ENCODE assay signal across 8 cellular contexts in the genomic region with DNA sequence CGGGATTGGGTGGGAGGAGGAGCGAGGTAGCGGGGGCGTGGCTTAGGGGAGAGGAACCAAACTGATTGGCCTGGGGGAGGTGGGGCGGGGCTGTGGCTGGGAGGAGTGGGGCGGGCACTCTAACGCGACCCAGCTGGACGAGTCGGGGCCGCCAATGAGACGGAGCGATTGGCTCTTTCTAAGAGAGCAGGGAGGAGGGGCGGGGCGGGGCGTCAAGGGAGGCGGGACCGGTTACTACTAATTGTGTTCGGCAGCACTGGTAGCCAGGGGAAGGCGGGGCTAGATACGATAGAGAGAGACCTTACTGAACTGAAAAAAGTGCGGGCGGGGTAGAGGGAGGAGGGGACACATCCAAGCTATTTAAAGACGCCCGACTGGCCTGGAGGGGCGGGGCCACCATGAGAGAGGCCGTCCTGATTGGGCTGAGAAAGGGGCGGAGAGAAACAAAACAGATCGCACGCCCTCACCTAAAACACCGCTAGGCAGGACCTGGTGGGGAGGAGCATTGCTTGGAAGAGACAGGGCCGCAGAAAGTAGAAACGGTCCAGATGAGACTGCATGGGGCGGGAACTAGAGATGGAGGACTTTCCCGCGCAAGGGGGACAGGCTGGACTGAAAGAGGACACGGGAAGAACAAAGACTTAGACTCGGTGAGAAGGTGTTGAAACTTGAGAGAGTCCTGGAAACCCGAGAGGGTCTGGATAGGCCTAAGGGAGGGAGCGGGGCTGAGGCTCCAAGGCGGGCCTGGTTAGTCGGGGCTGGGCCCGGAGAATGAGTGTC. TPM values are rescaled to one million over a fixed set of nuclear protein-coding genes. Genes with fewer than 3 reads are reported as not detected.
DNase-seq lines count a peak whose midpoint lies in the region; ATAC-seq and TF ChIP-seq lines count a peak whose summit lies in the region.

Gene KCNC3, minus strand, starts transcription at position 232 of the 780 bp plus-strand sequence. CDS start 295 bp downstream, outside the sequence.

- intact Hi-C loops in MCF 10A (cut with micrococcal nuclease), result no loop called here
- intact Hi-C loops in dendritic cell treated with granulocyte-macrophage colony-stimulating factor and Interleukin-4, amounts not matched to agents 40 ng/mL and 50 ng/mL, for 4 days (cut with micrococcal nuclease), result loop anchor here (1.0 kb wide), 1 partner anchor 147 kb away; the partner anchor contains the start of genes EMC10 and GARIN5A

- in situ Hi-C loops in T47D (cut with HindIII; ENCODE audit: low pct_unique_long_range_greater_than_20kb, low sequenced_read_pairs), result no loop called here

- peaks cover 54% of the 10 kb centered on the region for H3K27me3 Mint-ChIP-seq in MCF 10A (ENCODE audit: insufficient read depth, unreplicated experiment)
- H3K27me3 Mint-ChIP-seq in dendritic cell treated with granulocyte-macrophage colony-stimulating factor and Interleukin-4, amounts not matched to agents 40 ng/mL and 50 ng/mL, for 4 days, result peaks cover 20% of the 10 kb centered on the region

- no peaks in the 10 kb centered on the region for H3K36me3 Mint-ChIP-seq in MCF 10A (ENCODE audit: insufficient read depth, unreplicated experiment)
- H3K36me3 Mint-ChIP-seq in dendritic cell treated with granulocyte-macrophage colony-stimulating factor and Interleukin-4, amounts not matched to agents 40 ng/mL and 50 ng/mL, for 4 days (ENCODE audit: low read depth), result peaks cover 22% of the 10 kb centered on the region

- TF ChIP-seq CTCF in MCF 10A (IDR thresholded peaks at IDR 0.05; ENCODE audit: unreplicated experiment), result no peak

- ATAC-seq in HG03045 (IDR thresholded peaks at IDR 0.05; ENCODE audit: unreplicated experiment), result peak; percentile 43

- H3K4me3 Mint-ChIP-seq in MCF 10A (ENCODE audit: unreplicated experiment), result no peak within 1 kb of the TSS
- peak within 1 kb of the TSS; percentile 81 for H3K4me3 Mint-ChIP-seq in dendritic cell treated with granulocyte-macrophage colony-stimulating factor and Interleukin-4, amounts not matched to agents 40 ng/mL and 50 ng/mL, for 4 days

- DNase-seq in T47D (ENCODE audit: low read depth in 1 of 2, low spot score in 1 of 2) (peak; percentile 90 to 99), MCF 10A (ENCODE audit: unreplicated experiment) (no peak), NCI-H345 (lab: John Stamatoyannopoulos, UW) (peak; percentile 98), left kidney (ENCODE audit: low read depth, low spot score) (peak; percentile 100)
- peak; percentile 94 for DNase-seq in activated CD4-positive, alpha-beta T cell treated with anti-CD3 and anti-CD28 coated beads, Interleukin-2, amount 50 U/mL, for 1 hour
- DNase-seq in stimulated activated CD4-positive, alpha-beta T cell treated with anti-CD3 and anti-CD28 coated beads, Interleukin-2, amount 100 ng/mL, for 24 hours, result peak; percentile 94 to 98

- no peak within 1 kb of the TSS for H3K27ac Mint-ChIP-seq in MCF 10A (ENCODE audit: low read depth, unreplicated experiment)
- H3K27ac Mint-ChIP-seq in dendritic cell treated with granulocyte-macrophage colony-stimulating factor and Interleukin-4, amounts not matched to agents 40 ng/mL and 50 ng/mL, for 4 days, result peak within 1 kb of the TSS; percentile 84

- CTCF ChIA-PET in MCF 10A (lab: Yijun Ruan, JAX), result no interaction called here

- POLR2A ChIA-PET in MCF 10A (lab: Yijun Ruan, JAX), result no interaction called here

- no TSS peak for BruUV-seq in MCF 10A (replicated peaks; lab: Mats Ljungman, UMichigan)

- H3K4me1 Mint-ChIP-seq in MCF 10A (ENCODE audit: insufficient read depth, unreplicated experiment), result no peaks in the 10 kb centered on the region
- H3K4me1 Mint-ChIP-seq in dendritic cell treated with granulocyte-macrophage colony-stimulating factor and Interleukin-4, amounts not matched to agents 40 ng/mL and 50 ng/mL, for 4 days (ENCODE audit: low read depth), result peaks cover 85% of the 10 kb centered on the region

- peaks cover 30% of the 10 kb centered on the region for H3K9me3 Mint-ChIP-seq in MCF 10A (ENCODE audit: unreplicated experiment)
- H3K9me3 Mint-ChIP-seq in dendritic cell treated with granulocyte-macrophage colony-stimulating factor and Interleukin-4, amounts not matched to agents 40 ng/mL and 50 ng/mL, for 4 days, result no peaks in the 10 kb centered on the region

RNA-seq across cellular contexts. Expression of gene KCNC3, which starts in this region (rescaled TPM):
- total RNA-seq in MCF 10A (2022), result not detected in 2 replicates
